Comparison of ENCODE assay signal across 23 cellular contexts in genomic region chr15:65201918-65202317, GRCh38. TPM values are rescaled to one million over a fixed set of nuclear protein-coding genes. Genes with fewer than 3 reads are reported as not detected.
"Had no signal": no experiment of that assay in that cellular context is flagged by ENCODE, and none has a peak within 500 bp of the region (broad histone marks: within the 10 kb centered on the region; RNA-seq: fewer than 3 reads in every experiment).

No MANE protein-coding gene starts in this region.

- H3K4me3 ChIP-seq: dorsolateral prefrontal cortex, esophagus squamous epithelium, gastroesophageal sphincter, left ventricle myocardium inferior, lung, skin epidermis, testis, tibial nerve, upper lobe of right lung had no signal

- DNase-seq: cortex of kidney; dorsolateral prefrontal cortex; effector memory CD4-positive, alpha-beta T cell; esophagus squamous epithelium; foreskin fibroblast; glutamatergic neuron; kidney; left cardiac atrium; left ventricle myocardium inferior; mesendoderm; naive B cell; stimulated activated CD4-positive, alpha-beta T cell treated with anti-CD3 and anti-CD28 coated beads, Interleukin-2, amount 100 ng/mL, for 24 hours; stimulated activated CD4-positive, alpha-beta T cell treated with anti-CD3 and anti-CD28 coated beads, Interleukin-4, amount 100 ng/mL, for 4 hours; stimulated activated naive B cell treated with anti-CD40 and anti-IgM and Interleukin-4, amounts not matched to agents 10 μg/mL and 1 μg/mL and 100 μg/mL, for 72 hours; stimulated activated naive CD8-positive, alpha-beta T cell treated with anti-CD3 and anti-CD28 coated beads, Interleukin-15, amount 100 ng/mL, for 72 hours; testis; upper lobe of right lung had no signal

- ATAC-seq: gastroesophageal sphincter; left cardiac atrium; sciatic nerve; stimulated activated naive B cell treated with anti-CD40 and anti-IgM and Interleukin-4, amounts not matched to agents 10 μg/mL and 1 μg/mL and 100 μg/mL, for 72 hours; stimulated activated naive CD8-positive, alpha-beta T cell treated with anti-CD3 and anti-CD28 coated beads, Interleukin-15, amount 100 ng/mL, for 72 hours; upper lobe of right lung had no signal

RNA-seq across cellular contexts. Expression of gene CILP, which starts 9.4 kb away (rescaled TPM):
- total RNA-seq: pulmonary artery endothelial cell had no signal
